27 cellular contexts compared by ENCODE assay signal in genomic region chr16:15526097-15526496, GRCh38.
"Had no signal": no experiment of that assay in that cellular context is flagged by ENCODE, and none has a peak within 500 bp of the region (broad histone marks: within the 10 kb centered on the region; RNA-seq: fewer than 3 reads in every experiment).

No MANE protein-coding gene starts in this region.

- H3K27me3 ChIP-seq: colonic mucosa, dorsolateral prefrontal cortex, esophagus muscularis mucosa, esophagus squamous epithelium, foreskin keratinocyte, gastrocnemius medialis, gastroesophageal sphincter, heart left ventricle, heart right ventricle had no signal

- H3K27ac ChIP-seq: colonic mucosa, coronary artery, dorsolateral prefrontal cortex, epithelial cell of prostate, esophagus muscularis mucosa, esophagus squamous epithelium, foreskin keratinocyte, gastrocnemius medialis, gastroesophageal sphincter, heart left ventricle, heart right ventricle had no signal

- H3K4me1 ChIP-seq: colonic mucosa, foreskin keratinocyte had no signal

- DNase-seq: colonic mucosa; cortex of kidney; dermis blood vessel endothelial cell; dorsolateral prefrontal cortex; effector CD4-positive, alpha-beta T cell; effector CD8-positive, alpha-beta T cell; effector memory CD4-positive, alpha-beta T cell; effector memory CD8-positive, alpha-beta T cell; endodermal cell; erythroblast; esophagus squamous epithelium; foreskin keratinocyte; foreskin melanocyte; gastrocnemius medialis; glutamatergic neuron; head of caudate nucleus; heart left ventricle; heart right ventricle had no signal

- H3K36me3 ChIP-seq: colonic mucosa, esophagus muscularis mucosa, esophagus squamous epithelium, gastrocnemius medialis, heart left ventricle, heart right ventricle had no signal

- H3K9me3 ChIP-seq: colonic mucosa, esophagus squamous epithelium, gastrocnemius medialis, gastroesophageal sphincter, heart left ventricle, heart right ventricle had no signal

- FAIRE-seq: colon, endometrium, endothelial cell of umbilical vein, frontal cortex had no signal

- ATAC-seq: effector memory CD8-positive, alpha-beta T cell; esophagus mucosa; foreskin keratinocyte; gastrocnemius medialis; gastroesophageal sphincter; heart left ventricle; heart right ventricle had no signal

- H3K4me3 ChIP-seq: colonic mucosa, coronary artery, dorsolateral prefrontal cortex, esophagus muscularis mucosa, esophagus squamous epithelium, gastrocnemius medialis, gastroesophageal sphincter, heart left ventricle, heart right ventricle had no signal
